Comparison of ENCODE assay signal across 12 cellular contexts in the genomic region with DNA sequence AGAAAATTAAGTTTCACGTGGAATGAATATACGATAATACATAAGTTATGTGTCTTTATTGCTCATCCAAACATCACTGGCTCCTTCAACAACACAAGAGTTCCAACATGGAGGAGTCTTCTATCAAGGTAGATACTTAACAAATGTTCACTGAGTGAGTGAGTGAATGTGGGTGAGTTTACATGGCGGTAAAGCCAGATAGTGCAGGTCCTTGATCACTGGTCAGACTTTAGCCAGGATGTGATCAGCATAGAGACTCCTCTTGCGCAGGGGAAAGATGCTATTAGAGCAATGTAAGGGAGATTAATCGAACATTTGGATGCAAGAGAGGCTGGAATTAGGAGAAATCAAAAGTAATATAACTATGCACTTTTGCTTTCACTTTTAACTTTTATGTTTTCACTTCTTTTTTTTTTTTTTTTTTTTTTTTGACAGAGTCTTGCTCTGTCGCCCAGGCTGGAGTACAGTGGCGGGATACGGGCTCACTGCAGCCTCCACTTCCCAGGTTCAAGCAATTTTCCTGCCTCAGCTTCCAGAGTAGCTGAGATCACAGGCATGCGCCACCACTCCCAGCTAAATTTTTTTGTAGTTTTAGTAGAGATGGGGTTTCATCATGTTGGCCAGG.
A peak's percentile ranks its signal among the peaks of the same experiment; 100 is the strongest.
DNase-seq lines count a peak whose midpoint lies in the region; ATAC-seq and TF ChIP-seq lines count a peak whose summit lies in the region.
"Had no signal": no experiment of that assay in that cellular context is flagged by ENCODE, and none has a peak within 500 bp of the region (broad histone marks: within the 10 kb centered on the region; RNA-seq: fewer than 3 reads in every experiment).

No MANE protein-coding gene starts in this region.

- no peak overlapping the region for H3K27ac Mint-ChIP-seq in CD4-positive, alpha-beta T cell
- peak overlapping the region; percentile 64 to 74 for H3K27ac Mint-ChIP-seq in T-cell
- no peak overlapping the region for H3K27ac Mint-ChIP-seq in endodermal cell

- no peaks in the 10 kb centered on the region for H3K27me3 Mint-ChIP-seq in CD4-positive, alpha-beta T cell
- H3K27me3 Mint-ChIP-seq in T-cell (no peaks in the 10 kb centered on the region), endodermal cell (ENCODE audit: insufficient read depth) (peaks cover 2% of the 10 kb centered on the region)

- 90 to 93% methylated on average over 2 to 8 of the region's 9 CpGs for WGBS in endodermal cell (ENCODE audit: insufficient coverage in 1 of 2, insufficient read length in 1 of 2), 2 experiments

- H3K36me3 ChIP-seq in fibroblast of lung (ENCODE audit: control insufficient read depth, insufficient read depth, low read length) (no peaks in the 10 kb centered on the region), endodermal cell (ENCODE audit: control insufficient read depth, insufficient read depth, low read length) (no peaks in the 10 kb centered on the region)
- H3K36me3 ChIP-seq: esophagus muscularis mucosa, lower lobe of right lung, thoracic aorta had no signal

- H3K4me3 ChIP-seq in fibroblast of lung (replicated peaks in 1 of 4; ENCODE audit: control extremely low read depth in 1 of 4, insufficient read depth in 1 of 4, low read depth in 3 of 4, low read length in 4 of 4) (no peak overlapping the region), endodermal cell (ENCODE audit: low read length) (no peak overlapping the region)
- H3K4me3 ChIP-seq: esophagus muscularis mucosa, lower lobe of right lung, thoracic aorta had no signal

- no peak overlapping the region for H3K27ac ChIP-seq in CD4-positive, alpha-beta T cell (ENCODE audit: low read depth, low read length)
- H3K27ac ChIP-seq in fibroblast of lung (ENCODE audit: insufficient read depth, low read length) (no peak overlapping the region), endodermal cell (ENCODE audit: low read depth, low read length) (no peak overlapping the region)
- H3K27ac ChIP-seq: esophagus muscularis mucosa, lower lobe of right lung, thoracic aorta had no signal

- ATAC-seq in CD4-positive, alpha-beta T cell (ENCODE audit: poor library complexity) = no peak
- ATAC-seq in GM19395 (IDR thresholded peaks at IDR 0.05; ENCODE audit: unreplicated experiment) (peak; percentile 76), T-cell (replicated peaks in 1 of 4) (peak in 1 of 4 experiments; percentile 52)
- ATAC-seq: lower lobe of right lung had no signal

- H3K4me2 ChIP-seq in fibroblast of lung (ENCODE audit: extremely low read depth, insufficient read depth, low read length) = no peak overlapping the region

- CTCF ChIA-PET in CD4-positive, alpha-beta T cell (lab: Charles Lee) = no interaction called here
- CTCF ChIA-PET in T-cell (lab: Charles Lee) = interaction anchor here in 1 of 2 donors (0.7 kb wide), 1 partner anchor 708 kb away, joined by 4 read pairs; no protein-coding TSS in a partner anchor

- TF ChIP-seq CTCF in CD4-positive, alpha-beta T cell (IDR thresholded peaks at IDR 0.05) = no peak
- TF ChIP-seq CTCF in fibroblast of lung (conservative IDR thresholded peaks at IDR 0.05 in 1 of 2, IDR thresholded peaks at IDR 0.05 in 1 of 2; ENCODE audit: low read depth in 1 of 2, low read length in 2 of 2) (no peak), endodermal cell (conservative IDR thresholded peaks at IDR 0.05) (no peak)

- H3K79me2 ChIP-seq in fibroblast of lung (ENCODE audit: control insufficient read depth, insufficient read depth, low read length) = no peaks in the 10 kb centered on the region

- H3K9ac ChIP-seq in fibroblast of lung (ENCODE audit: insufficient read depth, low read length) (no peak overlapping the region), endodermal cell (ENCODE audit: extremely low read depth, low read length, poor library complexity, severe bottlenecking) (no peak overlapping the region)

- H3K4me1 Mint-ChIP-seq in CD4-positive, alpha-beta T cell (ENCODE audit: low read depth) = peaks cover 13% of the 10 kb centered on the region
- H3K4me1 Mint-ChIP-seq in T-cell (peaks cover 14 to 19% (median 15%) of the 10 kb centered on the region in 3 donors), endodermal cell (no peaks in the 10 kb centered on the region)

- H3K4me3 Mint-ChIP-seq in CD4-positive, alpha-beta T cell = peak overlapping the region; percentile 59
- H3K4me3 Mint-ChIP-seq in T-cell (peak overlapping the region; percentile 46 to 60 (median 57)), endodermal cell (no peak overlapping the region)

- POLR2A ChIA-PET in CD4-positive, alpha-beta T cell (lab: Charles Lee) = no interaction called here
- POLR2A ChIA-PET in T-cell (lab: Charles Lee) = no interaction called here

- H3K4me1 ChIP-seq in fibroblast of lung (ENCODE audit: control insufficient read depth, extremely low read depth, insufficient read depth, low read length) (no peaks in the 10 kb centered on the region), endodermal cell (ENCODE audit: control insufficient read depth, insufficient read depth, low read length) (no peaks in the 10 kb centered on the region)
- H3K4me1 ChIP-seq: Caco-2, lower lobe of right lung had no signal

- no peak for DNase-seq in CD4-positive, alpha-beta T cell
- no peak for DNase-seq in T-cell
- no peak for DNase-seq in fibroblast of lung (ENCODE audit: low read depth in 2 of 2)
- DNase-seq in endodermal cell = no peak
- DNase-seq in NCI-H1417 (lab: John Stamatoyannopoulos, UW) = no peak
- DNase-seq in NCI-H2227 (lab: John Stamatoyannopoulos, UW; ENCODE audit: unreplicated experiment) = no peak
- DNase-seq in SHP77 (lab: John Stamatoyannopoulos, UW) = no peak
- DNase-seq: lower lobe of right lung had no signal

- H3K27me3 ChIP-seq in CD4-positive, alpha-beta T cell (ENCODE audit: control insufficient read depth, insufficient read depth, low read length) = no peaks in the 10 kb centered on the region
- H3K27me3 ChIP-seq in fibroblast of lung (ENCODE audit: control insufficient read depth, insufficient read depth, low read length) = no peaks in the 10 kb centered on the region
- H3K27me3 ChIP-seq in endodermal cell (ENCODE audit: control insufficient read depth, insufficient read depth, low read length, poor library complexity, severe bottlenecking) = no peaks in the 10 kb centered on the region
- H3K27me3 ChIP-seq: esophagus muscularis mucosa had no signal

- peak overlapping the region; percentile 50 for H2AFZ ChIP-seq in fibroblast of lung (ENCODE audit: low read length)

- no peaks in the 10 kb centered on the region for H3K9me3 Mint-ChIP-seq in CD4-positive, alpha-beta T cell
- H3K9me3 Mint-ChIP-seq in T-cell = no peaks in the 10 kb centered on the region
- peaks cover 7% of the 10 kb centered on the region for H3K9me3 Mint-ChIP-seq in endodermal cell

- intact Hi-C loops in CD4-positive, alpha-beta T cell (cut with DNase I, micrococcal nuclease) = no loop called here

- H3K9me3 ChIP-seq in CD4-positive, alpha-beta T cell (ENCODE audit: control insufficient read depth, low read length) = no peaks in the 10 kb centered on the region
- H3K9me3 ChIP-seq in fibroblast of lung (ENCODE audit: control insufficient read depth, insufficient read depth, low read depth, low read length) (no peaks in the 10 kb centered on the region), endodermal cell (ENCODE audit: control insufficient read depth, low read length) (no peaks in the 10 kb centered on the region)
- H3K9me3 ChIP-seq: Caco-2, esophagus muscularis mucosa, lower lobe of right lung, thoracic aorta had no signal

- no peaks in the 10 kb centered on the region for H3K36me3 Mint-ChIP-seq in CD4-positive, alpha-beta T cell (ENCODE audit: low read depth)
- H3K36me3 Mint-ChIP-seq in T-cell (no peaks in the 10 kb centered on the region), endodermal cell (ENCODE audit: low read depth) (no peaks in the 10 kb centered on the region)

- H4K20me1 ChIP-seq in fibroblast of lung (ENCODE audit: control insufficient read depth, extremely low read depth, insufficient read depth, low read length) = no peaks in the 10 kb centered on the region

Comparison
In these comparisons a context has a peak if more than half of its experiments do, and no peak if none do; other contexts are left out.
1. H3K27ac Mint-ChIP-seq: peak in T-cell (2 of 2); none in CD4-positive, alpha-beta T cell (single experiment) and endodermal cell (single experiment).